21 cellular contexts compared by ENCODE assay signal in genomic region chr4:118816538-118817177, GRCh38. TPM values are rescaled to one million over a fixed set of nuclear protein-coding genes. Genes with fewer than 3 reads are reported as not detected.
A peak's percentile ranks its signal among the peaks of the same experiment; 100 is the strongest.
DNase-seq lines count a peak whose midpoint lies in the region; ATAC-seq lines count a peak whose summit lies in the region.
"Had no signal": no experiment of that assay in that cellular context is flagged by ENCODE, and none has a peak within 500 bp of the region (broad histone marks: within the 10 kb centered on the region; RNA-seq: fewer than 3 reads in every experiment).

No MANE protein-coding gene starts in this region.

- peaks cover 56% of the 10 kb centered on the region for H3K36me3 Mint-ChIP-seq in activated T-helper 2 cell treated with anti-CD3 and anti-CD28 coated beads, Interferon-gamma antibody, Interleukin-2, Interleukin-4, amounts not matched to agents 10 μg/mL and 5 μg/mL and 100 μg/mL, durations not matched to agents 14 hours and 24 hours and 36 hours (ENCODE audit: low read depth)

- peak overlapping the region; percentile 28 for H3K27ac Mint-ChIP-seq in activated T-helper 2 cell treated with anti-CD3 and anti-CD28 coated beads, Interferon-gamma antibody, Interleukin-2, Interleukin-4, amounts not matched to agents 10 μg/mL and 5 μg/mL and 100 μg/mL, durations not matched to agents 14 hours and 24 hours and 36 hours
- H3K27ac Mint-ChIP-seq: activated CD4-positive, alpha-beta T cell treated with anti-CD3 and anti-CD28 coated beads, Interleukin-2, amount 10 ng/mL, durations not matched to agents 7 days and 5 days had no signal

- intact Hi-C loops in activated T-helper 2 cell treated with anti-CD3 and anti-CD28 coated beads, Interferon-gamma antibody, Interleukin-2, Interleukin-4, amounts not matched to agents 10 μg/mL and 5 μg/mL and 100 μg/mL, durations not matched to agents 14 hours and 24 hours and 36 hours (cut with micrococcal nuclease) = no loop called here

- no peaks in the 10 kb centered on the region for H3K27me3 Mint-ChIP-seq in activated T-helper 2 cell treated with anti-CD3 and anti-CD28 coated beads, Interferon-gamma antibody, Interleukin-2, Interleukin-4, amounts not matched to agents 10 μg/mL and 5 μg/mL and 100 μg/mL, durations not matched to agents 14 hours and 24 hours and 36 hours (ENCODE audit: low read depth)
- H3K27me3 Mint-ChIP-seq: activated CD4-positive, alpha-beta T cell treated with anti-CD3 and anti-CD28 coated beads, Interleukin-2, amount 10 ng/mL, durations not matched to agents 7 days and 5 days had no signal

- no peak for ATAC-seq in GM18868 (IDR thresholded peaks at IDR 0.05; ENCODE audit: unreplicated experiment)
- ATAC-seq: esophagus mucosa, left ventricle myocardium superior, psoas muscle had no signal

- no peak overlapping the region for H3K4me3 Mint-ChIP-seq in activated T-helper 2 cell treated with anti-CD3 and anti-CD28 coated beads, Interferon-gamma antibody, Interleukin-2, Interleukin-4, amounts not matched to agents 10 μg/mL and 5 μg/mL and 100 μg/mL, durations not matched to agents 14 hours and 24 hours and 36 hours (ENCODE audit: low read depth)
- H3K4me3 Mint-ChIP-seq: activated CD4-positive, alpha-beta T cell treated with anti-CD3 and anti-CD28 coated beads, Interleukin-2, amount 10 ng/mL, durations not matched to agents 7 days and 5 days had no signal

- no peaks in the 10 kb centered on the region for H3K9me3 Mint-ChIP-seq in activated T-helper 2 cell treated with anti-CD3 and anti-CD28 coated beads, Interferon-gamma antibody, Interleukin-2, Interleukin-4, amounts not matched to agents 10 μg/mL and 5 μg/mL and 100 μg/mL, durations not matched to agents 14 hours and 24 hours and 36 hours
- H3K9me3 Mint-ChIP-seq: activated CD4-positive, alpha-beta T cell treated with anti-CD3 and anti-CD28 coated beads, Interleukin-2, amount 10 ng/mL, durations not matched to agents 7 days and 5 days had no signal

- peaks cover 4% of the 10 kb centered on the region for H3K4me1 Mint-ChIP-seq in activated T-helper 2 cell treated with anti-CD3 and anti-CD28 coated beads, Interferon-gamma antibody, Interleukin-2, Interleukin-4, amounts not matched to agents 10 μg/mL and 5 μg/mL and 100 μg/mL, durations not matched to agents 14 hours and 24 hours and 36 hours (ENCODE audit: low read depth)
- H3K4me1 Mint-ChIP-seq: activated CD4-positive, alpha-beta T cell treated with anti-CD3 and anti-CD28 coated beads, Interleukin-2, amount 10 ng/mL, durations not matched to agents 7 days and 5 days had no signal

- DNase-seq in A172 (ENCODE audit: low spot score) (peak; percentile 50), GM03348 (ENCODE audit: low spot score) (peak; percentile 29), fibroblast of peridontal ligament (ENCODE audit: extremely low read depth) (peak; percentile 31), superior temporal gyrus (ENCODE audit: extremely low spot score) (no peak), NCI-H2107 (lab: John Stamatoyannopoulos, UW) (no peak), NCI-H748 (lab: John Stamatoyannopoulos, UW; ENCODE audit: unreplicated experiment) (no peak)
- DNase-seq in activated T-helper 2 cell treated with anti-CD3 and anti-CD28 coated beads, Interferon-gamma antibody, Interleukin-2, Interleukin-4, amounts not matched to agents 10 μg/mL and 5 μg/mL and 100 μg/mL, durations not matched to agents 14 hours and 24 hours and 36 hours (ENCODE audit: low spot score) = no peak
- DNase-seq: activated CD4-positive, alpha-beta T cell treated with anti-CD3 and anti-CD28 coated beads, Interleukin-2, amount 10 ng/mL, durations not matched to agents 7 days and 5 days; AML-193; aorta; Calu3; cortex of kidney; Kasumi-1; left ventricle myocardium superior; NCI-H1436; NK-92 treated with Interleukin-12 subunit alpha and Interleukin-12 subunit beta, amount 100 ng/mL, for 24 hours; psoas muscle; Right ventricle myocardium superior; stimulated activated CD4-positive, alpha-beta T cell treated with anti-CD3 and anti-CD28 coated beads, Interleukin-15, amount 100 ng/mL, for 24 hours had no signal

RNA-seq across cellular contexts. Expression of gene SEC24D, which starts 19.3 kb away (rescaled TPM):
- 25.9 and 36.8 TPM in 2 replicates for total RNA-seq in A172 (2014; rRNA removed; shearing (Covaris generic))
- 54.8 and 60.0 TPM in 2 replicates for total RNA-seq in activated T-helper 2 cell treated with anti-CD3 and anti-CD28 coated beads, Interferon-gamma antibody, Interleukin-2, Interleukin-4, amounts not matched to agents 10 μg/mL and 5 μg/mL and 100 μg/mL, durations not matched to agents 14 hours and 24 hours and 36 hours

Comparison
In these comparisons a context has a peak if more than half of its experiments do, and no peak if none do; other contexts are left out.
1. DNase-seq: peak in A172 (single experiment), GM03348 (single experiment) and fibroblast of peridontal ligament (single experiment); none in activated T-helper 2 cell treated with anti-CD3 and anti-CD28 coated beads, Interferon-gamma antibody, Interleukin-2, Interleukin-4, amounts not matched to agents 10 μg/mL and 5 μg/mL and 100 μg/mL, durations not matched to agents 14 hours and 24 hours and 36 hours (single experiment), superior temporal gyrus (single experiment), NCI-H2107 (single experiment) and NCI-H748 (single experiment).